Comparison of ENCODE assay signal across 15 cellular contexts in the genomic region with DNA sequence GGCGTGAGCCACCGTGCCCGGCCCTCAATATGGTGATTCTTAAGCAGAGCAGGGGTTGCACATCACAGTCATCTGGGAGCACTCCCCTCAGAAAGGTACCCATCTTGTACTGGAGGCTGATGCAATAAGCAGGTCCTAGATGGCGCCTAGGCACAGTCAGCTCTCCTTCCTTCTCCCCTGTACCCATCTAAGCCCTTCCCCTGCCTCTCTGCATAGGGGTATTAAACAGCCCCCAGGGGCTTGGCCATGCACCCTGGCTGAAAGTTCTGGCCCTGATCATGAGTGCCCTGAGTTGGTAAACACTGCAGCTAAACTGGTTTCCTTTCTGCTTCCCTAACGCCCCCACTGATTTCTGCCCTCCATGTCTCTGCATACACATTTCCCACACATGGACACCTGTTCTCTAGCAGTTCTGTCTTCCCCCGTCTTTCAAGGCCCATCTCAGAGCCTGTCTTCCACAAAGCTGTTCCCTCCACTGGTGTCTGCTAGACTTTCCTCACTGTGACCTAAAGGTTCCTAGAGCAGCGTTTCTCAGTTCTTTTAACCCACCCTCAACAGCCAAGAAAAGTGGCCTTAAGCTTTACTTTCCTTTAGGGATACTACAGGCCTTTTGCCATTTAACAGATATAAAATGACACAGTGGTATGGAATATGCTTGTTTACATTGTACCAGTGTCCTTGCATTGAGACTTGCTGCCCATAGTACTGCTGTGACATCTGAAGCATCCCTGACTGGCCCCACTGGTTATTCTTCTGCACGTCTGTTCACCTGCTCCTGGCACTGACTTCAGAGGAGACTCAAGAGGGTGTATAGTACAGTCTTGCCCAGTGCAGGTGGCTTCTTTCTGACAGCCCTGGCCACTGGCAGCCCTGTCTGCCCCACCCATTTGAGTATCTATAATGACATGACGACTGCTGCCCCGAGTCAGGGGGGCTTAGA. TPM values are rescaled to one million over a fixed set of nuclear protein-coding genes. Genes with fewer than 3 reads are reported as not detected.
DNase-seq lines count a peak whose midpoint lies in the region; ATAC-seq and TF ChIP-seq lines count a peak whose summit lies in the region.
"Had no signal": no experiment of that assay in that cellular context is flagged by ENCODE, and none has a peak within 500 bp of the region (broad histone marks: within the 10 kb centered on the region; RNA-seq: fewer than 3 reads in every experiment).

No MANE protein-coding gene starts in this region.

- intact Hi-C loops in Right ventricle myocardium superior (cut with DNase I) (no loop called here), left colon (cut with DNase I, micrococcal nuclease) (no loop called here)

- no peaks in the 10 kb centered on the region for H3K27me3 Mint-ChIP-seq in WTC11 (ENCODE audit: low read depth)

- POLR2A ChIA-PET in WTC11 (lab: Charles Lee): no interaction called here

- peak overlapping the region; percentile 45 for H3K27ac Mint-ChIP-seq in WTC11
- H3K27ac Mint-ChIP-seq: HFFc6 had no signal

- ATAC-seq in Right ventricle myocardium superior (ENCODE audit: poor library complexity) (no peak), WTC11 (no peak), left colon (peak; percentile 13), GM21619 (IDR thresholded peaks at IDR 0.05; ENCODE audit: unreplicated experiment) (no peak)

- H3K4me3 ChIP-seq in cardiac muscle cell: no peak overlapping the region
- H3K4me3 ChIP-seq: SJSA1, stomach had no signal

- DNase-seq in cardiac muscle cell (ENCODE audit: low read depth in 1 of 2, low spot score in 1 of 2): no peak
- DNase-seq in Right ventricle myocardium superior: no peak
- no peak for DNase-seq in WTC11 (ENCODE audit: low spot score)
- DNase-seq in left colon: no peak
- DNase-seq in NCI-H128 (lab: John Stamatoyannopoulos, UW; ENCODE audit: unreplicated experiment): no peak
- no peak for DNase-seq in activated gamma-delta T cell (lab: John Stamatoyannopoulos, UW)
- DNase-seq in GM03348 (ENCODE audit: low spot score): no peak
- DNase-seq: activated CD4-positive, alpha-beta T cell treated with anti-CD3 and anti-CD28 coated beads for 48 hours; HFFc6; Kasumi-1; NCI-H446; stimulated activated CD4-positive, alpha-beta T cell treated with anti-CD3 and anti-CD28 coated beads, Interleukin-15, amount 100 ng/mL, for 24 hours; stomach had no signal

- H3K36me3 ChIP-seq in cardiac muscle cell: no peaks in the 10 kb centered on the region

- H3K36me3 Mint-ChIP-seq in WTC11: peaks cover 4% of the 10 kb centered on the region; the same call in 1 of the 2 replicates

- no peak overlapping the region for H3K4me3 Mint-ChIP-seq in WTC11
- H3K4me3 Mint-ChIP-seq: HFFc6 had no signal

- TF ChIP-seq CTCF in cardiac muscle cell (IDR thresholded peaks at IDR 0.05; ENCODE audit: low read depth, low read length) (no peak), WTC11 (IDR thresholded peaks at IDR 0.05) (no peak)

- peaks cover 2% of the 10 kb centered on the region for H3K4me1 ChIP-seq in cardiac muscle cell (ENCODE audit: low read depth)

- no peaks in the 10 kb centered on the region for H3K27me3 ChIP-seq in cardiac muscle cell
- H3K27me3 ChIP-seq: SJSA1, stomach had no signal

- H3K9me3 ChIP-seq in cardiac muscle cell (ENCODE audit: low read depth): no peaks in the 10 kb centered on the region
- H3K9me3 ChIP-seq: SJSA1, stomach had no signal

- peaks cover 13% of the 10 kb centered on the region for H3K4me1 Mint-ChIP-seq in WTC11

- CTCF ChIA-PET in WTC11 (lab: Charles Lee): interaction anchor here (1.7 kb wide), 1 partner anchor 135 kb away, joined by 5 read pairs; no protein-coding TSS in a partner anchor

- no peaks in the 10 kb centered on the region for H3K9me3 Mint-ChIP-seq in WTC11
- H3K9me3 Mint-ChIP-seq: HFFc6 had no signal

- peak overlapping the region; percentile 43 for H3K27ac ChIP-seq in cardiac muscle cell
- H3K27ac ChIP-seq: SJSA1 had no signal

TF ChIP-seq in WTC11, 78 proteins besides CTCF, POLR2A, EP300 and RAD21:
- TF ChIP-seq, protein P1, sequence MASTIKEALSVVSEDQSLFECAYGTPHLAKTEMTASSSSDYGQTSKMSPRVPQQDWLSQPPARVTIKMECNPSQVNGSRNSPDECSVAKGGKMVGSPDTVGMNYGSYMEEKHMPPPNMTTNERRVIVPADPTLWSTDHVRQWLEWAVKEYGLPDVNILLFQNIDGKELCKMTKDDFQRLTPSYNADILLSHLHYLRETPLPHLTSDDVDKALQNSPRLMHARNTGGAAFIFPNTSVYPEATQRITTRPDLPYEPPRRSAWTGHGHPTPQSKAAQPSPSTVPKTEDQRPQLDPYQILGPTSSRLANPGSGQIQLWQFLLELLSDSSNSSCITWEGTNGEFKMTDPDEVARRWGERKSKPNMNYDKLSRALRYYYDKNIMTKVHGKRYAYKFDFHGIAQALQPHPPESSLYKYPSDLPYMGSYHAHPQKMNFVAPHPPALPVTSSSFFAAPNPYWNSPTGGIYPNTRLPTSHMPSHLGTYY (CRISPR knock-in tag; IDR thresholded peaks at IDR 0.05): no peak
- TF ChIP-seq NR1H2 (CRISPR knock-in tag; IDR thresholded peaks at IDR 0.05): no peak
- TF ChIP-seq ZNF232 (CRISPR knock-in tag; IDR thresholded peaks at IDR 0.05): no peak

RNA-seq across cellular contexts. Expression of a gene that starts 15.6 kb away (rescaled TPM):
- total RNA-seq in cardiac muscle cell: 56.3 and 73.7 TPM in 2 replicates
- polyA plus RNA-seq in cardiac muscle cell: 108 and 118 TPM in 2 replicates
- total RNA-seq in Right ventricle myocardium superior: 46.7 TPM
- total RNA-seq in WTC11 (2021): 75.7 to 79.1 TPM (median 77.4 TPM) in 3 replicates
- 10 to 100 TPM; 51.5 to 59.6 TPM for total RNA-seq in left colon

RNA-seq across cellular contexts. Expression of a gene that starts 31.8 kb away (rescaled TPM):
- total RNA-seq in cardiac muscle cell (1.1 and 3.2 TPM in 2 replicates), Right ventricle myocardium superior (not detected), WTC11 (2021) (0.21 to 0.44 TPM in 2 of 3 replicates, not detected in the other), left colon (under 1 TPM in 1 of 2 donors, not detected in 1; 0.28 TPM)
- 0.32 and 0.59 TPM in 2 replicates for polyA plus RNA-seq in cardiac muscle cell
- polyA plus RNA-seq: stomach had no signal

RNA-seq across cellular contexts. Expression of a gene that starts 46.8 kb away (rescaled TPM):
- total RNA-seq in cardiac muscle cell (42.0 and 42.5 TPM in 2 replicates), Right ventricle myocardium superior (4.5 TPM), WTC11 (2021) (39.1 to 42.1 TPM (median 39.8 TPM) in 3 replicates), left colon (10 to 100 TPM; 18.9 to 23.2 TPM)
- 31.2 and 31.8 TPM in 2 replicates for polyA plus RNA-seq in cardiac muscle cell

RNA-seq across cellular contexts. Expression of a gene that starts 49.5 kb away (rescaled TPM):
- 0.57 and 0.70 TPM in 2 replicates for total RNA-seq in cardiac muscle cell
- polyA plus RNA-seq in cardiac muscle cell: 0.17 and 0.94 TPM in 2 replicates
- total RNA-seq in Right ventricle myocardium superior: 0.24 TPM
- 0.14 to 0.57 TPM (median 0.27 TPM) in 3 replicates for total RNA-seq in WTC11 (2021)
- under 1 TPM; 0.49 to 0.53 TPM for total RNA-seq in left colon
- total RNA-seq: stomach had no signal

RNA-seq across cellular contexts. Expression of a gene that starts 59.0 kb away (rescaled TPM):
- total RNA-seq in cardiac muscle cell (26.8 and 130 TPM in 2 replicates), Right ventricle myocardium superior (20.4 TPM), WTC11 (2021) (52.2 to 73.6 TPM (median 57.0 TPM) in 3 replicates), left colon (10 to 100 TPM; 29.0 to 46.5 TPM)
- polyA plus RNA-seq in cardiac muscle cell: 28.2 and 127 TPM in 2 replicates
